ENCODE assay signal across 16 cellular contexts in genomic region chr9:35067056-35067455, GRCh38. TPM values are rescaled to one million over a fixed set of nuclear protein-coding genes. Genes with fewer than 3 reads are reported as not detected.
DNase-seq lines count a peak whose midpoint lies in the region; ATAC-seq and TF ChIP-seq lines count a peak whose summit lies in the region.
"Had no signal": no experiment of that assay in that cellular context is flagged by ENCODE, and none has a peak within 500 bp of the region (broad histone marks: within the 10 kb centered on the region; RNA-seq: fewer than 3 reads in every experiment).

No MANE protein-coding gene starts in this region.

- H3K27ac Mint-ChIP-seq in activated CD8-positive, alpha-beta T cell treated with anti-CD3 and anti-CD28 coated beads for 36 hours = peak overlapping the region; percentile 78
- H3K27ac Mint-ChIP-seq in activated CD8-positive, alpha-beta T cell treated with anti-CD3 and anti-CD28 coated beads, Interleukin-2, amount 10 ng/mL, durations not matched to agents 7 days and 5 days = no peak overlapping the region
- peak overlapping the region in 5 of 8 donors; percentile 19 to 79 (median 49) for H3K27ac Mint-ChIP-seq in CD8-positive, alpha-beta memory T cell
- H3K27ac Mint-ChIP-seq in activated T-helper 1 cell treated with anti-CD3 and anti-CD28 coated beads, Interleukin-12 subunit alpha, Interleukin-12 subunit beta, Interleukin-2, Interleukin-4 antibody, amounts not matched to agents 30 ng/mL and 10 ng/mL and 1 ng/mL, durations not matched to agents 14 hours and 24 hours and 36 hours = peak overlapping the region; percentile 53

- no peak for TF ChIP-seq CTCF in activated CD8-positive, alpha-beta T cell treated with anti-CD3 and anti-CD28 coated beads for 36 hours (IDR thresholded peaks at IDR 0.05)

- H3K4me3 ChIP-seq in CD8-positive, alpha-beta memory T cell (ENCODE audit: low read length) = no peak overlapping the region
- H3K4me3 ChIP-seq: BLaER1 had no signal

- intact Hi-C loops in activated CD8-positive, alpha-beta T cell treated with anti-CD3 and anti-CD28 coated beads for 36 hours (cut with micrococcal nuclease) = no loop called here
- intact Hi-C loops in activated T-helper 1 cell treated with anti-CD3 and anti-CD28 coated beads, Interleukin-12 subunit alpha, Interleukin-12 subunit beta, Interleukin-2, Interleukin-4 antibody, amounts not matched to agents 30 ng/mL and 10 ng/mL and 1 ng/mL, durations not matched to agents 14 hours and 24 hours and 36 hours (cut with micrococcal nuclease) = no loop called here

- no peaks in the 10 kb centered on the region for H3K9me3 ChIP-seq in CD8-positive, alpha-beta memory T cell (ENCODE audit: low read length)
- H3K9me3 ChIP-seq: BLaER1 had no signal

- H3K36me3 ChIP-seq in CD8-positive, alpha-beta memory T cell (ENCODE audit: insufficient read depth, low read length) = peaks cover 61% of the 10 kb centered on the region

- ATAC-seq in activated CD8-positive, alpha-beta T cell treated with anti-CD3 and anti-CD28 coated beads for 36 hours = no peak
- ATAC-seq in activated CD8-positive, alpha-beta T cell treated with anti-CD3 and anti-CD28 coated beads, Interleukin-2, amount 10 ng/mL, durations not matched to agents 7 days and 5 days = no peak
- ATAC-seq: PC-3 had no signal

- no peak overlapping the region for H3K4me3 Mint-ChIP-seq in activated CD8-positive, alpha-beta T cell treated with anti-CD3 and anti-CD28 coated beads for 36 hours
- H3K4me3 Mint-ChIP-seq in activated CD8-positive, alpha-beta T cell treated with anti-CD3 and anti-CD28 coated beads, Interleukin-2, amount 10 ng/mL, durations not matched to agents 7 days and 5 days = no peak overlapping the region
- H3K4me3 Mint-ChIP-seq in CD8-positive, alpha-beta memory T cell = no peak overlapping the region
- H3K4me3 Mint-ChIP-seq in activated T-helper 1 cell treated with anti-CD3 and anti-CD28 coated beads, Interleukin-12 subunit alpha, Interleukin-12 subunit beta, Interleukin-2, Interleukin-4 antibody, amounts not matched to agents 30 ng/mL and 10 ng/mL and 1 ng/mL, durations not matched to agents 14 hours and 24 hours and 36 hours = no peak overlapping the region

- H3K27ac ChIP-seq in CD8-positive, alpha-beta memory T cell (ENCODE audit: low read depth, low read length) = no peak overlapping the region
- H3K27ac ChIP-seq in epithelial cell of prostate = peak overlapping the region; percentile 29
- H3K27ac ChIP-seq: BLaER1, KMS-11, RWPE1 had no signal

- peaks cover 42% of the 10 kb centered on the region for H3K4me1 Mint-ChIP-seq in activated CD8-positive, alpha-beta T cell treated with anti-CD3 and anti-CD28 coated beads for 36 hours (ENCODE audit: low read depth)
- peaks cover 37% of the 10 kb centered on the region for H3K4me1 Mint-ChIP-seq in activated CD8-positive, alpha-beta T cell treated with anti-CD3 and anti-CD28 coated beads, Interleukin-2, amount 10 ng/mL, durations not matched to agents 7 days and 5 days (ENCODE audit: low read depth)
- H3K4me1 Mint-ChIP-seq in CD8-positive, alpha-beta memory T cell = peaks cover 50 to 59% (median 57%) of the 10 kb centered on the region in 3 donors
- peaks cover 40% of the 10 kb centered on the region for H3K4me1 Mint-ChIP-seq in activated T-helper 1 cell treated with anti-CD3 and anti-CD28 coated beads, Interleukin-12 subunit alpha, Interleukin-12 subunit beta, Interleukin-2, Interleukin-4 antibody, amounts not matched to agents 30 ng/mL and 10 ng/mL and 1 ng/mL, durations not matched to agents 14 hours and 24 hours and 36 hours (ENCODE audit: low read depth)

- CTCF ChIA-PET in activated CD8-positive, alpha-beta T cell treated with anti-CD3 and anti-CD28 coated beads for 36 hours (lab: Charles Lee) = interaction anchor here (0.7 to 2.0 kb wide), 4 partner anchors 16 to 307 kb away, joined by 3 to 11 read pairs (median 3); no protein-coding TSS in a partner anchor
- CTCF ChIA-PET in activated CD8-positive, alpha-beta T cell treated with anti-CD3 and anti-CD28 coated beads, Interleukin-2, amount 10 ng/mL, durations not matched to agents 7 days and 5 days (lab: Charles Lee) = interaction anchor here (1.1 to 1.2 kb wide), 3 partner anchors 15 to 168 kb away, joined by 3 to 8 read pairs (median 3); no protein-coding TSS in a partner anchor
- CTCF ChIA-PET in CD8-positive, alpha-beta memory T cell (lab: Charles Lee) = interaction anchor here (1.3 to 2.1 kb wide), 2 partner anchors 29 to 50 kb away, joined by 4 to 5 read pairs; partner anchors contain the start of gene PIGO

- no peaks in the 10 kb centered on the region for H3K27me3 Mint-ChIP-seq in activated CD8-positive, alpha-beta T cell treated with anti-CD3 and anti-CD28 coated beads for 36 hours
- no peaks in the 10 kb centered on the region for H3K27me3 Mint-ChIP-seq in activated CD8-positive, alpha-beta T cell treated with anti-CD3 and anti-CD28 coated beads, Interleukin-2, amount 10 ng/mL, durations not matched to agents 7 days and 5 days (ENCODE audit: low read depth)
- H3K27me3 Mint-ChIP-seq in CD8-positive, alpha-beta memory T cell = no peaks in the 10 kb centered on the region
- H3K27me3 Mint-ChIP-seq in activated T-helper 1 cell treated with anti-CD3 and anti-CD28 coated beads, Interleukin-12 subunit alpha, Interleukin-12 subunit beta, Interleukin-2, Interleukin-4 antibody, amounts not matched to agents 30 ng/mL and 10 ng/mL and 1 ng/mL, durations not matched to agents 14 hours and 24 hours and 36 hours (ENCODE audit: insufficient read depth) = no peaks in the 10 kb centered on the region

- H3K27me3 ChIP-seq in CD8-positive, alpha-beta memory T cell (ENCODE audit: insufficient read depth, low read length, poor library complexity, severe bottlenecking) = no peaks in the 10 kb centered on the region
- H3K27me3 ChIP-seq: BLaER1 had no signal

- H3K9me3 Mint-ChIP-seq in activated CD8-positive, alpha-beta T cell treated with anti-CD3 and anti-CD28 coated beads for 36 hours = no peaks in the 10 kb centered on the region
- H3K9me3 Mint-ChIP-seq in activated CD8-positive, alpha-beta T cell treated with anti-CD3 and anti-CD28 coated beads, Interleukin-2, amount 10 ng/mL, durations not matched to agents 7 days and 5 days (ENCODE audit: insufficient read depth) = no peaks in the 10 kb centered on the region
- H3K9me3 Mint-ChIP-seq in CD8-positive, alpha-beta memory T cell = no peaks in the 10 kb centered on the region
- H3K9me3 Mint-ChIP-seq in activated T-helper 1 cell treated with anti-CD3 and anti-CD28 coated beads, Interleukin-12 subunit alpha, Interleukin-12 subunit beta, Interleukin-2, Interleukin-4 antibody, amounts not matched to agents 30 ng/mL and 10 ng/mL and 1 ng/mL, durations not matched to agents 14 hours and 24 hours and 36 hours = no peaks in the 10 kb centered on the region

- H3K4me1 ChIP-seq in CD8-positive, alpha-beta memory T cell (ENCODE audit: insufficient read depth, low read length) = peaks cover 35% of the 10 kb centered on the region

- no peak for DNase-seq in activated CD8-positive, alpha-beta T cell treated with anti-CD3 and anti-CD28 coated beads for 36 hours
- DNase-seq in activated CD8-positive, alpha-beta T cell treated with anti-CD3 and anti-CD28 coated beads, Interleukin-2, amount 10 ng/mL, durations not matched to agents 7 days and 5 days = no peak
- no peak for DNase-seq in CD8-positive, alpha-beta memory T cell
- DNase-seq in activated T-helper 1 cell treated with anti-CD3 and anti-CD28 coated beads, Interleukin-12 subunit alpha, Interleukin-12 subunit beta, Interleukin-2, Interleukin-4 antibody, amounts not matched to agents 30 ng/mL and 10 ng/mL and 1 ng/mL, durations not matched to agents 14 hours and 24 hours and 36 hours (ENCODE audit: low spot score) = no peak
- DNase-seq in epithelial cell of prostate (ENCODE audit: low read depth, low spot score) (no peak), HCEC 1CT (no peak), cerebellar cortex (ENCODE audit: low spot score) (no peak)
- DNase-seq: DMS79 treated with DMSO at 0.1 percent for 48 hours, NCI-H1092, NCI-H146, NCI-H2081, NCI-H774, PC-3 had no signal

- H3K36me3 Mint-ChIP-seq in activated CD8-positive, alpha-beta T cell treated with anti-CD3 and anti-CD28 coated beads for 36 hours (ENCODE audit: low read depth) = peaks cover 74% of the 10 kb centered on the region
- peaks cover 82% of the 10 kb centered on the region for H3K36me3 Mint-ChIP-seq in activated CD8-positive, alpha-beta T cell treated with anti-CD3 and anti-CD28 coated beads, Interleukin-2, amount 10 ng/mL, durations not matched to agents 7 days and 5 days (ENCODE audit: low read depth)
- peaks cover 23 to 79% (median 33%) of the 10 kb centered on the region in 3 donors for H3K36me3 Mint-ChIP-seq in CD8-positive, alpha-beta memory T cell
- H3K36me3 Mint-ChIP-seq in activated T-helper 1 cell treated with anti-CD3 and anti-CD28 coated beads, Interleukin-12 subunit alpha, Interleukin-12 subunit beta, Interleukin-2, Interleukin-4 antibody, amounts not matched to agents 30 ng/mL and 10 ng/mL and 1 ng/mL, durations not matched to agents 14 hours and 24 hours and 36 hours (ENCODE audit: low read depth) = peaks cover 75% of the 10 kb centered on the region

- POLR2A ChIA-PET in activated CD8-positive, alpha-beta T cell treated with anti-CD3 and anti-CD28 coated beads for 36 hours (lab: Charles Lee) = interaction anchor here (0.8 to 2.4 kb wide), 6 partner anchors 8 to 878 kb away, joined by 3 to 9 read pairs (median 4); a partner anchor contains a TSS
- POLR2A ChIA-PET in activated CD8-positive, alpha-beta T cell treated with anti-CD3 and anti-CD28 coated beads, Interleukin-2, amount 10 ng/mL, durations not matched to agents 7 days and 5 days (lab: Charles Lee) = interaction anchor here (1.0 to 2.7 kb wide), 3 partner anchors 13 to 36 kb away, joined by 3 to 10 read pairs (median 3); partner anchors contain the start of gene FANCG
- POLR2A ChIA-PET in CD8-positive, alpha-beta memory T cell (lab: Charles Lee) = interaction anchor here (0.6 kb wide), 1 partner anchor 163 kb away, joined by 3 read pairs; no protein-coding TSS in a partner anchor

RNA-seq across cellular contexts. Expression of gene VCP, which starts 5.4 kb away (rescaled TPM):
- 100 to 1,000 TPM; 215 to 224 TPM for total RNA-seq in activated CD8-positive, alpha-beta T cell treated with anti-CD3 and anti-CD28 coated beads for 36 hours
- 100 to 1,000 TPM; 214 to 217 TPM for total RNA-seq in activated CD8-positive, alpha-beta T cell treated with anti-CD3 and anti-CD28 coated beads, Interleukin-2, amount 10 ng/mL, durations not matched to agents 7 days and 5 days
- 100 to 1,000 TPM; 309 to 323 TPM for total RNA-seq in CD8-positive, alpha-beta memory T cell
- 195 TPM for polyA plus RNA-seq in CD8-positive, alpha-beta memory T cell
- 334 and 353 TPM in 2 replicates for total RNA-seq in activated T-helper 1 cell treated with anti-CD3 and anti-CD28 coated beads, Interleukin-12 subunit alpha, Interleukin-12 subunit beta, Interleukin-2, Interleukin-4 antibody, amounts not matched to agents 30 ng/mL and 10 ng/mL and 1 ng/mL, durations not matched to agents 14 hours and 24 hours and 36 hours

RNA-seq across cellular contexts. Expression of gene FANCG, which starts 12.7 kb away (rescaled TPM):
- 10 to 100 TPM; 91.5 to 94.0 TPM for total RNA-seq in activated CD8-positive, alpha-beta T cell treated with anti-CD3 and anti-CD28 coated beads for 36 hours
- total RNA-seq in activated CD8-positive, alpha-beta T cell treated with anti-CD3 and anti-CD28 coated beads, Interleukin-2, amount 10 ng/mL, durations not matched to agents 7 days and 5 days = 100 to 1,000 TPM; 125 to 136 TPM
- total RNA-seq in CD8-positive, alpha-beta memory T cell = 10 to 100 TPM; 90.6 to 95.4 TPM
- 10.0 TPM for polyA plus RNA-seq in CD8-positive, alpha-beta memory T cell
- total RNA-seq in activated T-helper 1 cell treated with anti-CD3 and anti-CD28 coated beads, Interleukin-12 subunit alpha, Interleukin-12 subunit beta, Interleukin-2, Interleukin-4 antibody, amounts not matched to agents 30 ng/mL and 10 ng/mL and 1 ng/mL, durations not matched to agents 14 hours and 24 hours and 36 hours = 102 and 104 TPM in 2 replicates

RNA-seq across cellular contexts. Expression of gene PIGO, which starts 29.3 kb away (rescaled TPM):
- total RNA-seq in activated CD8-positive, alpha-beta T cell treated with anti-CD3 and anti-CD28 coated beads for 36 hours = 10 to 100 TPM; 19.8 to 21.9 TPM
- total RNA-seq in activated CD8-positive, alpha-beta T cell treated with anti-CD3 and anti-CD28 coated beads, Interleukin-2, amount 10 ng/mL, durations not matched to agents 7 days and 5 days = 10 to 100 TPM; 22.6 to 23.0 TPM
- 10 to 100 TPM; 31.7 to 32.1 TPM for total RNA-seq in CD8-positive, alpha-beta memory T cell
- polyA plus RNA-seq in CD8-positive, alpha-beta memory T cell = 26.4 TPM
- 34.4 and 39.7 TPM in 2 replicates for total RNA-seq in activated T-helper 1 cell treated with anti-CD3 and anti-CD28 coated beads, Interleukin-12 subunit alpha, Interleukin-12 subunit beta, Interleukin-2, Interleukin-4 antibody, amounts not matched to agents 30 ng/mL and 10 ng/mL and 1 ng/mL, durations not matched to agents 14 hours and 24 hours and 36 hours

RNA-seq across cellular contexts. Expression of gene STOML2, which starts 35.9 kb away (rescaled TPM):
- 100 to 1,000 TPM; 208 to 211 TPM for total RNA-seq in activated CD8-positive, alpha-beta T cell treated with anti-CD3 and anti-CD28 coated beads for 36 hours
- 100 to 1,000 TPM; 130 to 138 TPM for total RNA-seq in activated CD8-positive, alpha-beta T cell treated with anti-CD3 and anti-CD28 coated beads, Interleukin-2, amount 10 ng/mL, durations not matched to agents 7 days and 5 days
- 100 to 1,000 TPM; 258 to 271 TPM for total RNA-seq in CD8-positive, alpha-beta memory T cell
- 88.9 TPM for polyA plus RNA-seq in CD8-positive, alpha-beta memory T cell
- 250 and 261 TPM in 2 replicates for total RNA-seq in activated T-helper 1 cell treated with anti-CD3 and anti-CD28 coated beads, Interleukin-12 subunit alpha, Interleukin-12 subunit beta, Interleukin-2, Interleukin-4 antibody, amounts not matched to agents 30 ng/mL and 10 ng/mL and 1 ng/mL, durations not matched to agents 14 hours and 24 hours and 36 hours

RNA-seq across cellular contexts. Expression of gene ATOSB, which starts 48.6 kb away (rescaled TPM):
- total RNA-seq in activated CD8-positive, alpha-beta T cell treated with anti-CD3 and anti-CD28 coated beads for 36 hours = 1 to 10 TPM; 5.9 to 6.0 TPM
- 10 to 100 TPM; 14.5 to 17.0 TPM for total RNA-seq in activated CD8-positive, alpha-beta T cell treated with anti-CD3 and anti-CD28 coated beads, Interleukin-2, amount 10 ng/mL, durations not matched to agents 7 days and 5 days
- 1 to 10 TPM; 4.4 to 6.3 TPM for total RNA-seq in CD8-positive, alpha-beta memory T cell
- 6.4 TPM for polyA plus RNA-seq in CD8-positive, alpha-beta memory T cell
- total RNA-seq in activated T-helper 1 cell treated with anti-CD3 and anti-CD28 coated beads, Interleukin-12 subunit alpha, Interleukin-12 subunit beta, Interleukin-2, Interleukin-4 antibody, amounts not matched to agents 30 ng/mL and 10 ng/mL and 1 ng/mL, durations not matched to agents 14 hours and 24 hours and 36 hours = 4.8 and 5.4 TPM in 2 replicates
